ENCODE assay signal across 8 cellular contexts in genomic region chr10:43202657-43203490, GRCh38.
A peak's percentile ranks its signal among the peaks of the same experiment; 100 is the strongest.
DNase-seq lines count a peak whose midpoint lies in the region; ATAC-seq and TF ChIP-seq lines count a peak whose summit lies in the region.

No MANE protein-coding gene starts in this region.

- no peaks in the 10 kb centered on the region for H3K27me3 Mint-ChIP-seq in T-helper 2 cell treated with Interferon-gamma antibody and Interleukin-4, amounts not matched to agents 5 μg/mL and 100 μg/mL, for 36 hours (ENCODE audit: low read depth)
- H3K27me3 Mint-ChIP-seq in type B pancreatic cell, result no peaks in the 10 kb centered on the region

- H3K36me3 ChIP-seq in A673 (ENCODE audit: insufficient read depth, low read length, poor library complexity, severe bottlenecking) (no peaks in the 10 kb centered on the region), ectodermal cell (ENCODE audit: control insufficient read depth, insufficient read depth, low read length) (no peaks in the 10 kb centered on the region), mucosa of descending colon (ENCODE audit: low read depth) (no peaks in the 10 kb centered on the region)

- H3K4me3 Mint-ChIP-seq in T-helper 2 cell treated with Interferon-gamma antibody and Interleukin-4, amounts not matched to agents 5 μg/mL and 100 μg/mL, for 36 hours, result peak overlapping the region; percentile 81
- H3K4me3 Mint-ChIP-seq in type B pancreatic cell, result no peak overlapping the region

- peaks cover 7% of the 10 kb centered on the region for H3K4me1 Mint-ChIP-seq in T-helper 2 cell treated with Interferon-gamma antibody and Interleukin-4, amounts not matched to agents 5 μg/mL and 100 μg/mL, for 36 hours (ENCODE audit: low read depth)
- no peaks in the 10 kb centered on the region for H3K4me1 Mint-ChIP-seq in type B pancreatic cell (ENCODE audit: unreplicated experiment)

- H3K4me1 ChIP-seq in A673 (ENCODE audit: insufficient read depth, low read length, poor library complexity, severe bottlenecking), result no peaks in the 10 kb centered on the region
- H3K4me1 ChIP-seq in ectodermal cell (ENCODE audit: control insufficient read depth, insufficient read depth, low read length), result peaks cover 3% of the 10 kb centered on the region
- H3K4me1 ChIP-seq in mucosa of descending colon (ENCODE audit: low read depth), result peaks cover 6% of the 10 kb centered on the region

- H3K27me3 ChIP-seq in A673 (replicated peaks; ENCODE audit: insufficient read depth, low read depth, low read length, poor library complexity) (no peaks in the 10 kb centered on the region), ectodermal cell (ENCODE audit: control insufficient read depth, insufficient read depth, low read length, poor library complexity, severe bottlenecking) (no peaks in the 10 kb centered on the region)

- intact Hi-C loops in A673 (cut with micrococcal nuclease; ENCODE audit: unreplicated experiment) (loop anchor here (10.0 kb wide), 1 partner anchor 338 kb away; no protein-coding TSS in a partner anchor), mucosa of descending colon (cut with DNase I, micrococcal nuclease) (no loop called here)

- no peaks in the 10 kb centered on the region for H3K9me3 ChIP-seq in A673 (ENCODE audit: low read depth, low read length, poor library complexity, severe bottlenecking)
- H3K9me3 ChIP-seq in ectodermal cell (ENCODE audit: control insufficient read depth, low read length), result no peaks in the 10 kb centered on the region
- H3K9me3 ChIP-seq in mucosa of descending colon, result no peaks in the 10 kb centered on the region

- no peaks in the 10 kb centered on the region for H3K9me3 Mint-ChIP-seq in T-helper 2 cell treated with Interferon-gamma antibody and Interleukin-4, amounts not matched to agents 5 μg/mL and 100 μg/mL, for 36 hours
- no peaks in the 10 kb centered on the region for H3K9me3 Mint-ChIP-seq in type B pancreatic cell

- ATAC-seq in GM21390 (IDR thresholded peaks at IDR 0.05; ENCODE audit: unreplicated experiment) (peak; percentile 31), mucosa of descending colon (peak; percentile 55)

- peak overlapping the region; percentile 34 for H3K4me3 ChIP-seq in A673 (ENCODE audit: low read depth, low read length, poor library complexity, severe bottlenecking)
- peak overlapping the region; percentile 50 for H3K4me3 ChIP-seq in ectodermal cell (ENCODE audit: insufficient read depth, low read depth, low read length)
- no peak overlapping the region for H3K4me3 ChIP-seq in mucosa of descending colon

- DNase-seq in A673 (ENCODE audit: low spot score) (no peak), mucosa of descending colon (peak; percentile 44 to 69 (median 65)), type B pancreatic cell (ENCODE audit: extremely low spot score, unreplicated experiment) (peak; percentile 72), kidney glomerular epithelial cell (lab: John Stamatoyannopoulos, UW) (no peak), cortex of kidney (lab: John Stamatoyannopoulos, UW) (no peak)
- peak; percentile 37 for DNase-seq in T-helper 2 cell treated with Interferon-gamma antibody and Interleukin-4, amounts not matched to agents 5 μg/mL and 100 μg/mL, for 36 hours (ENCODE audit: low spot score)

- TF ChIP-seq CTCF in A673 (conservative IDR thresholded peaks at IDR 0.05; ENCODE audit: low read depth, low read length), result no peak
- TF ChIP-seq CTCF in mucosa of descending colon (IDR thresholded peaks at IDR 0.05), result no peak
- TF ChIP-seq CTCF in type B pancreatic cell (conservative IDR thresholded peaks at IDR 0.05), result no peak

- H3K27ac ChIP-seq in A673 (ENCODE audit: low read depth, low read length, poor library complexity, severe bottlenecking) (no peak overlapping the region), ectodermal cell (ENCODE audit: insufficient read depth, low read depth, low read length, poor library complexity, severe bottlenecking) (no peak overlapping the region)

- no peak overlapping the region for H3K27ac Mint-ChIP-seq in T-helper 2 cell treated with Interferon-gamma antibody and Interleukin-4, amounts not matched to agents 5 μg/mL and 100 μg/mL, for 36 hours
- H3K27ac Mint-ChIP-seq in type B pancreatic cell, result no peak overlapping the region

- POLR2A ChIA-PET in A673 (lab: Charles Lee; ENCODE audit: low non-redundant PET), result no interaction called here

- CTCF ChIA-PET in A673 (lab: Charles Lee), result interaction anchor here (0.7 kb wide), 2 partner anchors 19 to 337 kb away, joined by 3 to 10 read pairs; no protein-coding TSS in a partner anchor

- BruUV-seq in A673 (replicated peaks; lab: Mats Ljungman, UMichigan), result no TSS peak

- 5% methylated on average over 38 of the region's 38 CpGs for WGBS in ectodermal cell, 2 experiments

- no peaks in the 10 kb centered on the region for H3K36me3 Mint-ChIP-seq in T-helper 2 cell treated with Interferon-gamma antibody and Interleukin-4, amounts not matched to agents 5 μg/mL and 100 μg/mL, for 36 hours (ENCODE audit: low read depth)
- H3K36me3 Mint-ChIP-seq in type B pancreatic cell, result no peaks in the 10 kb centered on the region

Comparison
In these comparisons a context has a peak if more than half of its experiments do, and no peak if none do; other contexts are left out.
1. DNase-seq: peak in T-helper 2 cell treated with Interferon-gamma antibody and Interleukin-4, amounts not matched to agents 5 μg/mL and 100 μg/mL, for 36 hours (single experiment), mucosa of descending colon (3 of 3) and type B pancreatic cell (single experiment); none in A673 (single experiment), kidney glomerular epithelial cell (single experiment) and cortex of kidney (single experiment).